ENCODE assay signal across 8 cellular contexts in the genomic region with DNA sequence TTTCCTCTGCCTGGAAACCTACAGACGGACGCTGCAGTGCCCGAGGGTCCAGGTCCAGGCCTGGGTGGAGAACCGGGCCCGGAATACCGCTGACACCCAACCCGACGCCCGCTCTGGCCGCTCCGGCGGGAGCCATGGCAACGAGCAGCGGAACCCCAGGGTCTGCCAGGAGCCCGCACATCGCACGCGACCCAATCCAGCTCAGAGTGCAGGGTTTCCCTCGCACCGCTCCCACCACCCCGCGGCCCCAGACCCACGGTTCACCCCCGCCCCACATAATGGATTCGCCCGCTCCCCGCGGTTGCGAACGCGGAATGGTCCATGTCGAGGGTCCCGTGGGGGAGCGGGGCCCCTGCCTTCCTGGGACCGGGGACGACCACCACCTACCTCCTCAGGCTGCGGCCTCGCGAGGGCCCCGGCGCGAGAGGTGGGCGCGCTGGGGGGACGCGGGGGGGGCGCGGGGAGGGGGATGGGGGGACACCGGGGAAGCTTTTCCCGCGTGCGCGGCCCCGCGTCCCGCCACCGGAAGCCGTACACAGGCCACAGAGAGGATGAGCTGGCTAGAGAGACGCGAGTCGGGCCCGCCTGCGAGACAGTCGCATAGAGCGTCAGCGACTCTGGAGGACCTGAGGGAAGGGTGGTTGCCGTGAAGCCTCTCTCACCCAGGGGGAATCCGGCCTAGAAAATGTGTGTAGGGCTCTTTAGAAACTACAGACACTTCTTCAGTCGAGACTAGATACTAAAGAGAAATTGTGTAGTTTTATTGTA. TPM values are rescaled to one million over a fixed set of nuclear protein-coding genes. Genes with fewer than 3 reads are reported as not detected.
A peak's percentile ranks its signal among the peaks of the same experiment; 100 is the strongest.
DNase-seq lines count a peak whose midpoint lies in the region; ATAC-seq and TF ChIP-seq lines count a peak whose summit lies in the region.

Gene SSRP1 (minus strand): TSS at position 550 of the 768 bp plus-strand sequence. CDS start 771 bp downstream, outside the sequence.

- no peak for TF ChIP-seq CTCF in ascending aorta (IDR thresholded peaks at IDR 0.05)

- H3K36me3 ChIP-seq in ascending aorta, result peaks cover 16 to 29% of the 10 kb centered on the region in 2 donors
- H3K36me3 ChIP-seq in aorta (ENCODE audit: control insufficient read depth in 1 of 2, insufficient read depth in 2 of 2, low read length in 1 of 2), result peaks cover 0 to 8% of the 10 kb centered on the region in 2 donors

- intact Hi-C loops in ascending aorta (cut with DNase I) (loop anchor here (1.0 to 5.0 kb wide), 2 partner anchors 10 to 312 kb away; partner anchors contain the start of gene YPEL4), aorta (cut with DNase I) (loop anchor here in 1 of 2 donors (5.0 kb wide), 1 partner anchor 197 kb away; the partner anchor contains the start of gene TIMM10)

- H3K27me3 ChIP-seq in ascending aorta, result no peaks in the 10 kb centered on the region
- H3K27me3 ChIP-seq in aorta (ENCODE audit: control insufficient read depth in 1 of 2, insufficient read depth in 2 of 2, low read length in 1 of 2), result no peaks in the 10 kb centered on the region

- peak; percentile 90 for DNase-seq in NCI-H146 (lab: John Stamatoyannopoulos, UW)
- DNase-seq in T-helper 22 cell (ENCODE audit: low read depth), result peak; percentile 78
- peak in 1 of 2 donors; percentile 93 for DNase-seq in ascending aorta (ENCODE audit: low spot score in 2 of 2)
- peak; percentile 92 for DNase-seq in hepatic stellate cell (ENCODE audit: low spot score)
- peak; percentile 71 for DNase-seq in renal cortical epithelial cell (ENCODE audit: low read depth)
- peak; percentile 93 to 95 for DNase-seq in aorta

- H3K9me3 ChIP-seq in ascending aorta (no peaks in the 10 kb centered on the region), aorta (ENCODE audit: control insufficient read depth, low read length) (no peaks in the 10 kb centered on the region)

- H3K27ac ChIP-seq in ascending aorta (peak within 1 kb of the TSS; percentile 95 to 97), aorta (ENCODE audit: low read depth in 1 of 2, low read length in 2 of 2) (peak within 1 kb of the TSS in 1 of 2 donors; percentile 62)

- WGBS in aorta, 2 donors, result 0 to 1% methylated on average over 54 to 69 of the region's 69 CpGs

- H3K4me3 ChIP-seq in ascending aorta (peak within 1 kb of the TSS; percentile 88 to 94), aorta (ENCODE audit: low read length in 2 of 2) (peak within 1 kb of the TSS; percentile 60 to 98)

- H3K4me1 ChIP-seq in ascending aorta, result peaks cover 5 to 12% of the 10 kb centered on the region in 2 donors
- peaks cover 0 to 2% of the 10 kb centered on the region in 2 donors for H3K4me1 ChIP-seq in aorta (ENCODE audit: control insufficient read depth in 1 of 2, insufficient read depth in 2 of 2, low read length in 2 of 2)

- peak; percentile 99 for ATAC-seq in GM18502 (IDR thresholded peaks at IDR 0.05; ENCODE audit: poor library complexity, unreplicated experiment)
- peak; percentile 98 for ATAC-seq in HG02870 (IDR thresholded peaks at IDR 0.05; ENCODE audit: unreplicated experiment)
- peak; percentile 95 for ATAC-seq in aorta (ENCODE audit: low FRiP score)

RNA-seq across cellular contexts. Expression of gene SSRP1, which starts in this region (rescaled TPM):
- total RNA-seq in ascending aorta (110 TPM), renal cortical epithelial cell (55.0 and 120 TPM in 2 replicates), aorta (10 to 100 TPM; 43.2 to 48.7 TPM)
- polyA plus RNA-seq in aorta, result 10 to 100 TPM; 37.8 to 44.9 TPM
